ENCODE assay signal across 8 cellular contexts in the genomic region with DNA sequence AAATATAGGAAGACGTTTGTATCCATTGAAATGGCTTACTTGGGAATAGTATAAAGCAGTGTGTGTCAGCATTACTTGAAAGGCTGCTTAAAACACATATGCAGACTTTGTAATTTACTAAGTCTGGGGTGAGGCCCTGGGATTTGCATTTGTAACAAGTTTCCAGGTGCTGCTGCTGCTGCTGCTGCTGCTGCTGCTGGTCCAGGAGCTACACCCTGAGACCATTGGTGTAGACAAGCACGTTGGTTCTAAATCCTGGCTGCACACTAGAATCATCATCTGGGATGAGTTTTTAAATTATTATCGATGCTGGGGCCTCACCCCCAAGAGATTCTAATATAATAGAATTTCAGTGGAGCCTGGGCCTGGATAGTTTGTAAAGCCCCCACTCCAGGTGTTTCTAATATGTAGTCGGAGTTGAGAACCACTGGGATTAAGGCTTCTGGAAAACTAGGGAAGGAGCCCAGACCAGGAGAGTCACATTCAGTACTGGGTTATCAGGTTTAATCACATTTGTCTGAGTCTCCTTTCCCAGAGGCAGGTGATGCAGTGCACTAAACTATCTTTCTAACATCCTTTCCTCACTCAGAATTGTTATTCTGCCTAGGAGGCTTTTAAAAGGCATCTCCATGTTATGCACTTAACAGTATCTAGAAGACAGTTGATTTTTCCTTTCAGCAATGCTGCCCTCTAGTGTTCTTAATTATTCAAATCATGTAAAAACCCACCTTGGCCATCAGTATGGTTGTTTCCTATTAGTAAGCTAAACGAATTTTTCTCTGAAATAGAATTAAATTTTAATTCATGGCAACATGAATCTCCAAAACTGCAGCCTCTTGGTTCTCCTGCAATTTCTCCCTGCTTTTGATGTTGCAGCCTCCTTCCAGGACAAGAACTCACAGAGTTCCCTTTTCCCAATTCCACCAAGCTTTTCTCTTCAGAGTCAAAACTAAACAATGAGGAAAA. TPM values are rescaled to one million over a fixed set of nuclear protein-coding genes. Genes with fewer than 3 reads are reported as not detected.
DNase-seq lines count a peak whose midpoint lies in the region; ATAC-seq, FAIRE-seq and TF ChIP-seq lines count a peak whose summit lies in the region.

No MANE protein-coding gene starts in this region.

- no peaks in the 10 kb centered on the region for H3K4me1 Mint-ChIP-seq in activated B cell treated with CpG ODN at 0.5 μM for 24 hours

- H3K9me3 Mint-ChIP-seq in activated B cell treated with CpG ODN at 0.5 μM for 24 hours = no peaks in the 10 kb centered on the region

- ATAC-seq in HG03045 (IDR thresholded peaks at IDR 0.05; ENCODE audit: unreplicated experiment) (peak; percentile 83), activated B cell treated with CpG ODN at 0.5 μM for 24 hours (ENCODE audit: low read depth) (peak; percentile 58)

- no peak overlapping the region for H3K27ac Mint-ChIP-seq in activated B cell treated with CpG ODN at 0.5 μM for 24 hours

- no peaks in the 10 kb centered on the region for H3K9me3 ChIP-seq in cardiac muscle cell (ENCODE audit: low read depth)

- no peaks in the 10 kb centered on the region for H3K27me3 ChIP-seq in cardiac muscle cell

- H3K4me3 Mint-ChIP-seq in activated B cell treated with CpG ODN at 0.5 μM for 24 hours = no peak overlapping the region

- no peaks in the 10 kb centered on the region for H3K4me1 ChIP-seq in cardiac muscle cell (ENCODE audit: low read depth)

- no peaks in the 10 kb centered on the region for H3K36me3 Mint-ChIP-seq in activated B cell treated with CpG ODN at 0.5 μM for 24 hours (ENCODE audit: low read depth)

- FAIRE-seq in GM18507 (lab: Jason Lieb, UNC) = peak; percentile 80

- peaks cover 16% of the 10 kb centered on the region for H3K27me3 Mint-ChIP-seq in activated B cell treated with CpG ODN at 0.5 μM for 24 hours

- no peaks in the 10 kb centered on the region for H3K36me3 ChIP-seq in cardiac muscle cell

- no peak overlapping the region for H3K27ac ChIP-seq in cardiac muscle cell

- DNase-seq in AG10803 (ENCODE audit: low read depth) (peak; percentile 65), GM18507 (ENCODE audit: extremely low spot score, insufficient read length, low read depth) (peak; percentile 26), NCI-H2107 (lab: John Stamatoyannopoulos, UW) (peak; percentile 45), activated B cell treated with CpG ODN at 0.5 μM for 24 hours (no peak), cardiac muscle cell (ENCODE audit: low read depth in 1 of 2, low spot score in 1 of 2) (peak; percentile 73 to 76), retinal pigment epithelial cell (ENCODE audit: low read depth) (peak; percentile 27), posterior vena cava (ENCODE audit: low spot score) (no peak)

- no peak overlapping the region for H3K4me3 ChIP-seq in AG10803 (ENCODE audit: low read length)
- H3K4me3 ChIP-seq in cardiac muscle cell = no peak overlapping the region
- no peak overlapping the region for H3K4me3 ChIP-seq in retinal pigment epithelial cell (ENCODE audit: low read length)

- POLR2A ChIA-PET in activated B cell treated with CpG ODN at 0.5 μM for 24 hours (lab: Charles Lee) = no interaction called here

- TF ChIP-seq CTCF in AG10803 (conservative IDR thresholded peaks at IDR 0.05; ENCODE audit: low read length) = peak; percentile 66
- peak; percentile 21 for TF ChIP-seq CTCF in activated B cell treated with CpG ODN at 0.5 μM for 24 hours (IDR thresholded peaks at IDR 0.05)
- TF ChIP-seq CTCF in cardiac muscle cell (IDR thresholded peaks at IDR 0.05; ENCODE audit: low read depth, low read length) = peak; percentile 41
- TF ChIP-seq CTCF in retinal pigment epithelial cell (conservative IDR thresholded peaks at IDR 0.05; ENCODE audit: low read depth, low read length) = peak; percentile 43

- intact Hi-C loops in activated B cell treated with CpG ODN at 0.5 μM for 24 hours (cut with micrococcal nuclease) = loop anchor here (1.0 to 5.0 kb wide), 11 partner anchors 25 to 1157 kb away; partner anchors contain the start of gene C3orf33
- intact Hi-C loops in posterior vena cava (cut with DNase I) = loop anchor here in 1 of 2 donors (5.0 to 10.0 kb wide), 2 partner anchors 357 to 465 kb away; no protein-coding TSS in a partner anchor

- CTCF ChIA-PET in activated B cell treated with CpG ODN at 0.5 μM for 24 hours (lab: Charles Lee) = interaction anchor here (0.7 to 8.6 kb wide), 28 partner anchors 9 to 734 kb away, joined by 3 to 124 read pairs (median 5); partner anchors contain the start of gene C3orf33

RNA-seq across cellular contexts. Expression of gene SSR3, which starts 45.4 kb away (rescaled TPM):
- total RNA-seq in activated B cell treated with CpG ODN at 0.5 μM for 24 hours (64.3 and 69.2 TPM in 2 replicates), cardiac muscle cell (90.9 and 143 TPM in 2 replicates), posterior vena cava (100 to 1,000 TPM; 150 to 171 TPM)
- polyA plus RNA-seq in cardiac muscle cell = 202 and 266 TPM in 2 replicates

Comparison
In these comparisons a context has a peak if more than half of its experiments do, and no peak if none do; other contexts are left out.
1. DNase-seq: peak in AG10803 (single experiment), GM18507 (single experiment), NCI-H2107 (single experiment), cardiac muscle cell (2 of 2) and retinal pigment epithelial cell (single experiment); none in activated B cell treated with CpG ODN at 0.5 μM for 24 hours (single experiment) and posterior vena cava (single experiment).
2. Peak in every context shown above with its lines, with median percentiles within 50 percentile points of each other: CTCF ChIP-seq.